ENCODE assay signal across 20 cellular contexts in the genomic region with DNA sequence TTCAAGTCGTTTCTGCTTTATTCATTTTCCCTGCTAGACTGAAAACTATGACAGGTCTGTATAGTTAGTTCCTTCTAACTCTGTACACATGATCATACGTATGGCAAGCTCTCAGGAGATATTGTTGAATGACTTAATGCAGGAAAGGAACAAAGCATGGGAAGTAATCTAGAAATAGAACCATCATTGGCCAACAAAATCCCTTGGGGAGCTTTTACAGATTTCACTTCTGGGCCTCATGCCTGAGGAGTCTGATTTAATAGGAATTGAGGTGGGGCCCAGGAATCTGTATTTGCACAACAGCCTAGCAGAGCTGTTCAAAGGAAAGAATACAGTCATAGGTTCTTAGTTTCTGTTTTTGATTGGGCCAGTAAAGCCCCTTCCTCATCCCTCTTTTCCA.
"Had no signal": no experiment of that assay in that cellular context is flagged by ENCODE, and none has a peak within 500 bp of the region (broad histone marks: within the 10 kb centered on the region; RNA-seq: fewer than 3 reads in every experiment).

No MANE protein-coding gene starts in this region.

- H3K27me3 Mint-ChIP-seq: activated naive CD8-positive, alpha-beta T cell; activated T-cell treated with anti-CD3 and anti-CD28 coated beads, Interleukin-2, amount 50 U/mL, for 24 hours; activated T-helper 17 cell treated with anti-CD3 and anti-CD28 coated beads, Interleukin-2, amount 50 U/mL, for 72 hours; naive thymus-derived CD8-positive, alpha-beta T cell; progenitor cell of endocrine pancreas had no signal

- H3K9me3 ChIP-seq: esophagus muscularis mucosa, upper lobe of left lung had no signal

- H3K36me3 ChIP-seq: esophagus muscularis mucosa, neural progenitor cell, upper lobe of left lung had no signal

- DNase-seq: activated CD4-positive, alpha-beta T cell treated with anti-CD3 and anti-CD28 coated beads for 1 hour; activated CD8-positive, alpha-beta memory T cell treated with anti-CD3 and anti-CD28 coated beads for 24 hours; activated CD8-positive, alpha-beta memory T cell treated with anti-CD3 and anti-CD28 coated beads, Interleukin-2, amount 50 U/mL, for 4 hours; activated naive CD4-positive, alpha-beta T cell; activated T-cell treated with anti-CD3 and anti-CD28 coated beads, Interleukin-2, amount 50 U/mL, for 24 hours; foreskin melanocyte; immature natural killer cell; naive thymus-derived CD8-positive, alpha-beta T cell; retina; stimulated activated CD4-positive, alpha-beta T cell treated with anti-CD3 and anti-CD28 coated beads, Interleukin-4, amount 100 ng/mL, for 24 hours; stimulated activated naive CD4-positive, alpha-beta T cell treated with Interleukin-2 at 50 U/mL for 16 hours; upper lobe of left lung had no signal

- H3K4me3 ChIP-seq: coronary artery, esophagus muscularis mucosa, hepatocyte, lung, neural progenitor cell, upper lobe of left lung had no signal

- H3K4me1 Mint-ChIP-seq: activated T-helper 17 cell treated with anti-CD3 and anti-CD28 coated beads, Interleukin-2, amount 50 U/mL, for 72 hours; immature natural killer cell; naive thymus-derived CD8-positive, alpha-beta T cell; neural progenitor cell had no signal

- H3K9me3 Mint-ChIP-seq: activated T-cell treated with anti-CD3 and anti-CD28 coated beads, Interleukin-2, amount 50 U/mL, for 24 hours; immature natural killer cell had no signal

- H2AFZ ChIP-seq: hepatocyte, neural progenitor cell had no signal

- H3K4me1 ChIP-seq: esophagus muscularis mucosa, neural progenitor cell, upper lobe of left lung had no signal

- H3K9ac ChIP-seq: neural progenitor cell had no signal

- H3K4me3 Mint-ChIP-seq: activated naive CD8-positive, alpha-beta T cell; activated T-cell treated with anti-CD3 and anti-CD28 coated beads, Interleukin-2, amount 50 U/mL, for 24 hours; activated T-helper 17 cell treated with anti-CD3 and anti-CD28 coated beads, Interleukin-2, amount 50 U/mL, for 72 hours; immature natural killer cell; naive thymus-derived CD8-positive, alpha-beta T cell; neural progenitor cell had no signal

- H3K36me3 Mint-ChIP-seq: activated naive CD8-positive, alpha-beta T cell; immature natural killer cell; naive thymus-derived CD8-positive, alpha-beta T cell; neural progenitor cell had no signal

- H3K27ac Mint-ChIP-seq: activated naive CD8-positive, alpha-beta T cell; activated T-cell treated with anti-CD3 and anti-CD28 coated beads, Interleukin-2, amount 50 U/mL, for 24 hours; activated T-helper 17 cell treated with anti-CD3 and anti-CD28 coated beads, Interleukin-2, amount 50 U/mL, for 72 hours; immature natural killer cell; naive thymus-derived CD8-positive, alpha-beta T cell; neural progenitor cell; progenitor cell of endocrine pancreas had no signal

- H3K79me2 ChIP-seq: hepatocyte had no signal

- H3K27me3 ChIP-seq: esophagus muscularis mucosa, hepatocyte, neural progenitor cell, upper lobe of left lung had no signal

- H3K27ac ChIP-seq: coronary artery, esophagus muscularis mucosa, hepatocyte, neural progenitor cell, upper lobe of left lung had no signal

- H3K4me2 ChIP-seq: hepatocyte, neural progenitor cell had no signal
